1 cellular context compared by ENCODE assay signal in the genomic region with DNA sequence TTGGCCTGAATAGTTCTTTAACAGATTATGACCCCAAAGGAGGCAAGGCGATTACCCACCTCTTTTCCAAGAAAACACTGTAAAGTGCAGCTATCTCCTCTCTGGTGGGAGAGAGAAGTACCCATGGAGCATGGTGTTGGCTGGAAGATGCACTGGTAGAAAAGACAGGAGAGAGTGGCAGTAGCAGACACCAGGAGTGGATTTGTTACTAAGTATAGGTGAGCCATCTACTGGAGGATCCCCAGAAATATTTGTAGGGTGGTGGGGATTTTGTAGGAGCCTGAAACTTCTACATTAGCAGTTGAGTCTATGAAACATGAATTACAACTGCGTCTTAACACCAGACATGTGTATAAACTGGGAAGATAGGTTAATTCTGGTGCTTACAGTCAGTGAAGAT.
TF ChIP-seq lines count a peak whose summit lies in the region.

No MANE protein-coding gene starts in this region.

TF ChIP-seq in endothelial cell of umbilical vein, 7 proteins besides CTCF, POLR2A, EP300 and RAD21 (continued from another document):
- TF ChIP-seq, protein P1, sequence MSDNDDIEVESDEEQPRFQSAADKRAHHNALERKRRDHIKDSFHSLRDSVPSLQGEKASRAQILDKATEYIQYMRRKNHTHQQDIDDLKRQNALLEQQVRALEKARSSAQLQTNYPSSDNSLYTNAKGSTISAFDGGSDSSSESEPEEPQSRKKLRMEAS (IDR thresholded peaks at IDR 0.05; ENCODE audit: insufficient read depth, insufficient read length), result no peak
- TF ChIP-seq MYC (IDR thresholded peaks at IDR 0.05; ENCODE audit: low read depth, low read length), result no peak
- no peak for TF ChIP-seq POLR2AphosphoS5 (IDR thresholded peaks at IDR 0.05; ENCODE audit: insufficient read depth, low read depth, low read length)
- no peak for TF ChIP-seq EZH2 (IDR thresholded peaks at IDR 0.05; ENCODE audit: borderline replicate concordance, low read depth, low read length, severe bottlenecking)
- no peak for TF ChIP-seq GATA2 (IDR thresholded peaks at IDR 0.05; ENCODE audit: insufficient read depth, insufficient read length, low read depth, low read length)
TF ChIP-seq in endothelial cell of umbilical vein: peak in this region for 0.
